ENCODE assay signal across 10 cellular contexts in the genomic region with DNA sequence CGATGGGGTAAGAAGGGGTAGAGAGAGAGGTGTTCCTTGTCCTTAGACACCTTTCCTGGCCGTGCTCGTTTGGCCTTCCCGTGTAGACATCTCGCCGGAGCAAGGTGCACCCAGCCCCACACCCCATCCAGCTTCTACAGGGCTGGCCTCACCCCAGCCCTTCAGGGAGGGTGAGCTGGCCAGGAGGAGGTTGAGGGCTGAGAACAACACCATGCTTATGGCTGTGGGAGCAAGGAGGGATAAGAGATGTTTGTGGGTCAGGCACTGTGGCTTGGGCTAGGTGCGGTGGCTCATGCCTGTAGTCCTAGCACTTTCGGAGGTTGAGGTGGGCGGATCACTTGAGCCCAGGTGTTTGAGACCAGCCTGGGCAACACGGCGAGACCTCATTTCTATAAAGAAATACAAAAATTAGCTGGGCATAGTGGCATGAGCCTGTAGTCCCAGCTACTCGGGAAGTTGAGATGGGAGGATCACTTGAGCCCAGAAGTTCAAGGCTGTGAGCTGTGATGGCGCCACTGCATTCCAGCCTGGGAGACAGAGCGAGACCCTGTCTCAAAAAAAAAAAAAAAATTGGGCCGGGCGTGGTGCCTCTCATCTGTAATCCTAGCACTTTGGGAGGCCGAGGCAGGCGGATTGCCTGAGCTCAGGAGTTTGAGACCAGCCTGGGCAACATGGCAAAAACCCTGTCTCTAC. TPM values are rescaled to one million over a fixed set of nuclear protein-coding genes. Genes with fewer than 3 reads are reported as not detected.
DNase-seq lines count a peak whose midpoint lies in the region; ATAC-seq and TF ChIP-seq lines count a peak whose summit lies in the region.
"Had no signal": no experiment of that assay in that cellular context is flagged by ENCODE, and none has a peak within 500 bp of the region (broad histone marks: within the 10 kb centered on the region; RNA-seq: fewer than 3 reads in every experiment).

No MANE protein-coding gene starts in this region.

- no peaks in the 10 kb centered on the region for H3K36me3 ChIP-seq in CD8-positive, alpha-beta T cell (ENCODE audit: insufficient read depth, low read length)
- H3K36me3 ChIP-seq in ascending aorta (no peaks in the 10 kb centered on the region), sigmoid colon (no peaks in the 10 kb centered on the region)

- no peak for TF ChIP-seq EP300 in sigmoid colon (IDR thresholded peaks at IDR 0.05)

- no peak overlapping the region for H3K27ac ChIP-seq in CD8-positive, alpha-beta T cell (ENCODE audit: low read depth, low read length)
- H3K27ac ChIP-seq in ascending aorta (peak overlapping the region; percentile 63 to 74), sigmoid colon (peak overlapping the region; percentile 48 to 68 (median 64))
- H3K27ac ChIP-seq: PC-9 had no signal

- peaks cover 14% of the 10 kb centered on the region for H3K4me1 ChIP-seq in CD8-positive, alpha-beta T cell (ENCODE audit: insufficient read depth, low read length)
- H3K4me1 ChIP-seq in ascending aorta, result peaks cover 6 to 29% of the 10 kb centered on the region in 2 donors
- H3K4me1 ChIP-seq in sigmoid colon, result peaks cover 0 to 28% (median 24%) of the 10 kb centered on the region in 4 donors

- no peak for DNase-seq in CD8-positive, alpha-beta T cell
- DNase-seq in ascending aorta (ENCODE audit: low spot score in 2 of 2) (no peak), left lobe of liver (ENCODE audit: low spot score) (no peak), sigmoid colon (no peak), HUDEP-2 (lab: John Stamatoyannopoulos, UW; ENCODE audit: unreplicated experiment in 76 of 76) (no peak)
- DNase-seq in stimulated activated CD4-positive, alpha-beta T cell treated with anti-CD3 and anti-CD28 coated beads, Interleukin-4, amount 100 ng/mL, for 1 hour, result no peak
- DNase-seq in stimulated activated CD4-positive, alpha-beta T cell treated with anti-CD3 and anti-CD28 coated beads, Interleukin-2, amount 100 ng/mL, for 24 hours, result no peak
- DNase-seq: Karpas-422 had no signal

- CTCF ChIA-PET in CD8-positive, alpha-beta T cell (lab: Charles Lee), result interaction anchor here (1.6 to 2.2 kb wide), 2 partner anchors 35 to 59 kb away, joined by 6 to 7 read pairs; no protein-coding TSS in a partner anchor

- no peaks in the 10 kb centered on the region for H3K27me3 Mint-ChIP-seq in CD8-positive, alpha-beta T cell (ENCODE audit: low read depth)

- WGBS in sigmoid colon, 2 donors, result 79 to 80% methylated on average over 18 of the region's 18 CpGs

- H3K9me3 Mint-ChIP-seq in CD8-positive, alpha-beta T cell, result no peaks in the 10 kb centered on the region

- no peak for ATAC-seq in CD8-positive, alpha-beta T cell
- peak; percentile 8 for ATAC-seq in left lobe of liver
- no peak for ATAC-seq in GM21390 (IDR thresholded peaks at IDR 0.05; ENCODE audit: unreplicated experiment)

- no peak for TF ChIP-seq CTCF in CD8-positive, alpha-beta T cell (IDR thresholded peaks at IDR 0.05)
- TF ChIP-seq CTCF in ascending aorta (IDR thresholded peaks at IDR 0.05), result no peak
- TF ChIP-seq CTCF in sigmoid colon (IDR thresholded peaks at IDR 0.05), result no peak

- H3K36me3 Mint-ChIP-seq in CD8-positive, alpha-beta T cell, result peaks cover 8% of the 10 kb centered on the region

- peak overlapping the region; percentile 22 for H3K4me3 Mint-ChIP-seq in CD8-positive, alpha-beta T cell

- intact Hi-C loops in CD8-positive, alpha-beta T cell (cut with DNase I, micrococcal nuclease), result loop anchor here in 1 of 2 experiments (5.0 kb wide), 1 partner anchor 34 kb away; no protein-coding TSS in a partner anchor
- intact Hi-C loops in ascending aorta (cut with DNase I) (loop anchor here (1.0 kb wide), 1 partner anchor 16 kb away; no protein-coding TSS in a partner anchor), sigmoid colon (cut with DNase I) (loop anchor here (5.0 kb wide), 1 partner anchor 39 kb away; no protein-coding TSS in a partner anchor)

- POLR2A ChIA-PET in CD8-positive, alpha-beta T cell (lab: Charles Lee), result interaction anchor here (0.5 to 0.7 kb wide), 2 partner anchors 16 to 40 kb away, joined by 3 to 4 read pairs; partner anchors contain the start of gene SMARCA4

- peaks cover 40% of the 10 kb centered on the region for H3K4me1 Mint-ChIP-seq in CD8-positive, alpha-beta T cell (ENCODE audit: low read depth)

- no peak for TF ChIP-seq POLR2A in sigmoid colon (IDR thresholded peaks at IDR 0.05)

- no peaks in the 10 kb centered on the region for H3K27me3 ChIP-seq in CD8-positive, alpha-beta T cell (ENCODE audit: insufficient read depth, low read length)
- H3K27me3 ChIP-seq in ascending aorta (no peaks in the 10 kb centered on the region), sigmoid colon (no peaks in the 10 kb centered on the region)

- no peak overlapping the region for H3K27ac Mint-ChIP-seq in CD8-positive, alpha-beta T cell

- H3K4me3 ChIP-seq in CD8-positive, alpha-beta T cell (ENCODE audit: low read depth, low read length), result no peak overlapping the region
- H3K4me3 ChIP-seq in ascending aorta, result peak overlapping the region; percentile 20 to 40
- H3K4me3 ChIP-seq in sigmoid colon, result no peak overlapping the region
- H3K4me3 ChIP-seq: PC-9 had no signal

- H3K9me3 ChIP-seq in CD8-positive, alpha-beta T cell (ENCODE audit: low read length), result no peaks in the 10 kb centered on the region
- H3K9me3 ChIP-seq in ascending aorta, result no peaks in the 10 kb centered on the region
- H3K9me3 ChIP-seq in sigmoid colon, result no peaks in the 10 kb centered on the region

RNA-seq across cellular contexts. Expression of gene SMARCA4, which starts 15.5 kb away (rescaled TPM):
- 10 to 100 TPM; 73.5 to 76.2 TPM for total RNA-seq in CD8-positive, alpha-beta T cell
- total RNA-seq in ascending aorta (89.5 TPM), left lobe of liver (29.6 TPM), sigmoid colon (10 to 100 TPM; 22.5 to 51.0 (median 34.4) TPM)
- 10 to 100 TPM; 35.4 to 73.9 (median 39.1) TPM for polyA plus RNA-seq in sigmoid colon

RNA-seq across cellular contexts. Expression of gene TIMM29, which starts 47.7 kb away (rescaled TPM):
- total RNA-seq in CD8-positive, alpha-beta T cell, result 10 to 100 TPM; 27.9 TPM
- total RNA-seq in ascending aorta (66.9 TPM), left lobe of liver (17.2 TPM), sigmoid colon (10 to 100 TPM; 18.8 to 28.5 (median 26.0) TPM)
- 10 to 100 TPM in 2 of 3 donors, 1 to 10 TPM in 1; 9.6 to 22.6 (median 15.5) TPM for polyA plus RNA-seq in sigmoid colon

RNA-seq across cellular contexts. Expression of gene YIPF2, which starts 47.9 kb away (rescaled TPM):
- total RNA-seq in CD8-positive, alpha-beta T cell, result 10 to 100 TPM; 25.9 to 27.6 TPM
- total RNA-seq in ascending aorta (139 TPM), left lobe of liver (27.9 TPM), sigmoid colon (10 to 100 TPM; 26.5 to 36.0 (median 28.3) TPM)
- 10 to 100 TPM; 19.4 to 61.3 (median 21.0) TPM for polyA plus RNA-seq in sigmoid colon

Comparison
In these comparisons a context has a peak if more than half of its experiments do, and no peak if none do; other contexts are left out.
1. H3K4me3 ChIP-seq: peak in ascending aorta (2 of 2); none in CD8-positive, alpha-beta T cell (single experiment) and sigmoid colon (0 of 4).